8 cellular contexts compared by ENCODE assay signal in the genomic region with DNA sequence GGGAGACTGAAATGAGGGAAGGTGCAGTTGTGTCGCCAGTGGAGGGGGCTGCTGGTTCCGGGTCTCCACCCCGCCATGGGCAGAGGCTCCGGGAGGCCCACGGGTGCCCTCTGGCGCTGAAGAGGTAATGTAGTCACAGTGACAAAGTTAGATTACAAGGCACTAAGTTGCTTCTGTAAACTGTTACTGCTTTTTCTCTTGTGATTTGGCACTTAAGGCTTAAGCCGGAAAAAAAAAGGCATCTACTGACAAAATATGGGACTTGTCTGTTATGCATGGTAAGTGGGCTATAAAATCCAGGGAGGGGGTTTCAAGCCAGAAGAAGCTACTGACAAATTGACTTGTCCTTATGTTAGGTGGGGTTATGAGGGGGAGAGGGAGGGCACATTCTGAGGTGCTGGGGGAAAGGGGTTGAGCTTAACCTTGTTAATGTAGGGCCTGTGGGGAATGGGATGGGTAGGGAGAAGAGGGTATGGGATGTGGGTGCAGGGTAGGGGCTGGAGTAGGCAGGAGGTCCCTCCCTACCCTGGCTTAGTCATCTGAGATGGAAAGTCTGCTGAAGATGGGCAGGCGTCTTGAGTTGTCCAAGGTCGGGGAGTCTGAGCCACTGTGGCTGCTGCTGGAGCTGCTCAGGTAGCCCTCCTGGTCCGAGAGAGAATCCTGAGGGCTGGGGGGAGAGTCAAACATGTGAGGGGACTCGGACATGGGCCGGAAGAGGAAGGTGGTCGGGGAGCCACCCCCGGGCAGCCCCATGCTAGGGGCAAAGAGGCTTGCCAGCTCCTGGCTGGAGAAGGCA. TPM values are rescaled to one million over a fixed set of nuclear protein-coding genes. Genes with fewer than 3 reads are reported as not detected.
A peak's percentile ranks its signal among the peaks of the same experiment; 100 is the strongest.
DNase-seq lines count a peak whose midpoint lies in the region; ATAC-seq and TF ChIP-seq lines count a peak whose summit lies in the region.

No MANE protein-coding gene starts in this region.

- no peaks in the 10 kb centered on the region for H3K36me3 ChIP-seq in colonic mucosa
- peaks cover 0 to 50% of the 10 kb centered on the region in 2 donors for H3K36me3 ChIP-seq in left lung

- no peaks in the 10 kb centered on the region for H3K27me3 ChIP-seq in colonic mucosa
- H3K27me3 ChIP-seq in left lung = no peaks in the 10 kb centered on the region

- intact Hi-C loops in colonic mucosa (cut with DNase I) = loop anchor here (10.0 kb wide), 1 partner anchor 544 kb away; no protein-coding TSS in a partner anchor
- intact Hi-C loops in left lung (cut with DNase I) = loop anchor here in 1 of 2 donors (10.0 kb wide), 1 partner anchor 104 kb away; no protein-coding TSS in a partner anchor

- H3K4me1 ChIP-seq in colonic mucosa (no peaks in the 10 kb centered on the region), left lung (peaks cover 27 to 58% of the 10 kb centered on the region in 2 donors)

- DNase-seq in NCI-H2029 (lab: John Stamatoyannopoulos, UW) = peak; percentile 29
- no peak for DNase-seq in NCI-H2029 treated with DMSO at 0.1 percent for 48 hours (lab: John Stamatoyannopoulos, UW)
- DNase-seq in NCI-H510A treated with DMSO at 0.1 percent for 48 hours (lab: John Stamatoyannopoulos, UW) = peak; percentile 91
- DNase-seq in activated CD4-positive, alpha-beta T cell treated with anti-CD3 and anti-CD28 coated beads for 4 hours = peak; percentile 88 to 89
- peak; percentile 89 for DNase-seq in colonic mucosa
- DNase-seq in left lung = peak; percentile 85 to 93
- DNase-seq in stimulated activated CD4-positive, alpha-beta T cell treated with anti-CD3 and anti-CD28 coated beads, Interleukin-2, amount 100 ng/mL, for 4 hours (ENCODE audit: low read depth) = peak; percentile 81

- TF ChIP-seq CTCF in colonic mucosa (IDR thresholded peaks at IDR 0.05) (peak; percentile 47), left lung (IDR thresholded peaks at IDR 0.05) (peak; percentile 45 to 66)

- peak overlapping the region; percentile 97 to 100 for H3K9ac ChIP-seq in colonic mucosa (ENCODE audit: low read depth in 2 of 2, low read length in 2 of 2)

- ATAC-seq in left lung (peak; percentile 12), GM21717 (IDR thresholded peaks at IDR 0.05; ENCODE audit: unreplicated experiment) (no peak)

- H3K4me3 ChIP-seq in colonic mucosa = peak overlapping the region; percentile 74
- peak overlapping the region; percentile 78 to 81 for H3K4me3 ChIP-seq in left lung

- H3K27ac ChIP-seq in colonic mucosa = peak overlapping the region; percentile 100
- H3K27ac ChIP-seq in left lung = peak overlapping the region; percentile 100

- H3K9me3 ChIP-seq in colonic mucosa = no peaks in the 10 kb centered on the region
- H3K9me3 ChIP-seq in left lung = no peaks in the 10 kb centered on the region

RNA-seq across cellular contexts. Expression of a gene that starts 3.7 kb away (rescaled TPM):
- 100 to 1,000 TPM in 1 of 2 donors, 10 to 100 TPM in 1; 97.0 to 123 TPM for total RNA-seq in colonic mucosa
- 100 to 1,000 TPM; 292 to 395 TPM for total RNA-seq in left lung
